Comparison of ENCODE assay signal across 8 cellular contexts in genomic region chr14:68250950-68251765, GRCh38.
DNase-seq lines count a peak whose midpoint lies in the region; TF ChIP-seq lines count a peak whose summit lies in the region.
"Had no signal": no experiment of that assay in that cellular context is flagged by ENCODE, and none has a peak within 500 bp of the region (broad histone marks: within the 10 kb centered on the region; RNA-seq: fewer than 3 reads in every experiment).

No MANE protein-coding gene starts in this region.

- H3K27ac ChIP-seq in esophagus muscularis mucosa (replicated peaks in 1 of 4) (peak overlapping the region; percentile 82 to 87 (median 84)), skeletal muscle tissue (ENCODE audit: low read depth, low read length) (peak overlapping the region; percentile 87)

- H3K4me1 ChIP-seq in esophagus muscularis mucosa (peaks cover 54 to 77% (median 69%) of the 10 kb centered on the region in 4 donors), skeletal muscle tissue (ENCODE audit: control insufficient read depth in 3 of 3, insufficient read depth in 3 of 3, low read length in 3 of 3) (peaks cover 36 to 47% (median 44%) of the 10 kb centered on the region in 3 donors)

- H3K9ac ChIP-seq in skeletal muscle tissue (ENCODE audit: low read depth in 1 of 3, low read length in 3 of 3) = no peak overlapping the region

- no peak for TF ChIP-seq POLR2A in esophagus muscularis mucosa (IDR thresholded peaks at IDR 0.05; ENCODE audit: low read depth)

- H3K36me3 ChIP-seq in esophagus muscularis mucosa (no peaks in the 10 kb centered on the region), skeletal muscle tissue (ENCODE audit: control insufficient read depth in 3 of 3, insufficient read depth in 3 of 3, low read length in 3 of 3) (no peaks in the 10 kb centered on the region)

- H3K27me3 ChIP-seq in esophagus muscularis mucosa (no peaks in the 10 kb centered on the region), skeletal muscle tissue (ENCODE audit: control insufficient read depth in 3 of 3, insufficient read depth in 3 of 3, low read length in 3 of 3) (no peaks in the 10 kb centered on the region)

- TF ChIP-seq EP300 in esophagus muscularis mucosa (IDR thresholded peaks at IDR 0.05) = no peak

- no peak overlapping the region for H3K4me3 ChIP-seq in GM12875 (ENCODE audit: low read depth, low read length)
- H3K4me3 ChIP-seq in esophagus muscularis mucosa = no peak overlapping the region
- no peak overlapping the region for H3K4me3 ChIP-seq in skeletal muscle tissue (ENCODE audit: low read length in 3 of 3)

- WGBS in esophagus muscularis mucosa = 46% methylated on average over 4 of the region's 4 CpGs

- DNase-seq in NCI-H2227 treated with DMSO at 0.1 percent for 48 hours (lab: John Stamatoyannopoulos, UW) = peak; percentile 88
- DNase-seq in esophagus muscularis mucosa (ENCODE audit: extremely low spot score) = no peak
- no peak for DNase-seq in DMS 273 (lab: John Stamatoyannopoulos, UW; ENCODE audit: unreplicated experiment)
- DNase-seq in ureter (ENCODE audit: low spot score) = no peak
- DNase-seq in DMS114 treated with DMSO at 0.1 percent for 48 hours (lab: John Stamatoyannopoulos, UW; ENCODE audit: unreplicated experiment) = no peak
- DNase-seq: NCI-H1092 treated with DMSO at 0.1 percent for 48 hours had no signal

- H3K9me3 ChIP-seq in esophagus muscularis mucosa (no peaks in the 10 kb centered on the region), skeletal muscle tissue (ENCODE audit: control insufficient read depth in 3 of 3, low read length in 3 of 3) (no peaks in the 10 kb centered on the region)

- TF ChIP-seq CTCF in GM12875 (IDR thresholded peaks at IDR 0.05; ENCODE audit: borderline replicate concordance, insufficient read depth, low read depth, low read length) (0 out of 2 replicates have a peak, but pooled peaks have one; percentile 11), esophagus muscularis mucosa (IDR thresholded peaks at IDR 0.05) (peak in 1 of 3 experiments; percentile 15)

- intact Hi-C loops in esophagus muscularis mucosa (cut with DNase I) = loop anchor here (5.0 kb wide), 1 partner anchor 416 kb away; no protein-coding TSS in a partner anchor
